In the genomic region with DNA sequence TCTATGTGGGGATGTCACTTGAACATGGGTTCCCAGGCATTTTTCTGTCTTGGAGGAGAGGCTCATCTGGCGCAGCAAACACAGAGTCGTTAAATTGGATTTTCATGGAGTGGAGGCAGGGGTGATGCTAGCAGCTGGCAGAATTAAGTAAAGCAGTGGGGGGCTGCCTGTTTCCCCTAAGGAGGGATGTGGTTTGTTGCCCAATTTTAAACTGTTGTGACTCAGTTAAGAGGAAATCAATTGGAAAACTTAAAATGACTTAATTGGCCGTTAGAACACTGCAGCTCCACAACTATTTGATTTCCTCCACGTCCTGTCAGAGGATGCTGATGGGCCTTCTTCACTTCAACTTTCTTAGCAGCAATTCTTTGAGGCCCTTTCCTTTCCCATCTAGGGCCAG, we compare ENCODE assay signal across 28 cellular contexts.
DNase-seq lines count a peak whose midpoint lies in the region; ATAC-seq, FAIRE-seq and TF ChIP-seq lines count a peak whose summit lies in the region.
"Had no signal": no experiment of that assay in that cellular context is flagged by ENCODE, and none has a peak within 500 bp of the region (broad histone marks: within the 10 kb centered on the region; RNA-seq: fewer than 3 reads in every experiment).

No MANE protein-coding gene starts in this region.

- CTCF ChIA-PET in T-cell (lab: Charles Lee) = no interaction called here

- H3K4me1 Mint-ChIP-seq in astrocyte (ENCODE audit: low read depth, unreplicated experiment) (peaks cover 15% of the 10 kb centered on the region), T-cell (no peaks in the 10 kb centered on the region)

- H3K9me3 Mint-ChIP-seq in astrocyte (ENCODE audit: unreplicated experiment) = peaks cover 2% of the 10 kb centered on the region
- peaks cover 3 to 7% (median 5%) of the 10 kb centered on the region in 3 donors for H3K9me3 Mint-ChIP-seq in T-cell

- no peak overlapping the region for H3K9ac ChIP-seq in astrocyte (ENCODE audit: low read length)
- H3K9ac ChIP-seq: KMS-11 had no signal

- H3K9me3 ChIP-seq in astrocyte (ENCODE audit: insufficient read depth, low read depth, low read length) (no peaks in the 10 kb centered on the region), sigmoid colon (no peaks in the 10 kb centered on the region)
- H3K9me3 ChIP-seq: BE2C, Caco-2 had no signal

- POLR2A ChIA-PET in T-cell (lab: Charles Lee) = no interaction called here

- peak; percentile 78 to 84 for DNase-seq in AML-193 (lab: John Stamatoyannopoulos, UW)
- DNase-seq in Kasumi-1 (lab: John Stamatoyannopoulos, UW) = peak; percentile 92 to 96
- peak; percentile 41 for DNase-seq in NOMO-1 treated with dmso at 0.1 percent for 144 hours (lab: John Stamatoyannopoulos, UW; ENCODE audit: unreplicated experiment)
- DNase-seq in astrocyte (ENCODE audit: low read depth) = no peak
- no peak for DNase-seq in sigmoid colon
- no peak for DNase-seq in omental fat pad (ENCODE audit: low spot score)
- no peak for DNase-seq in T-cell
- DNase-seq: BE2C; Caco-2; CD4-positive, alpha-beta T cell; DMS 273 treated with DMSO at 0.1 percent for 48 hours; DMS79 treated with DMSO at 0.1 percent for 48 hours; GOT3; IMR-90; NCI-H1436; NCI-H1930; NCI-H2227 treated with DMSO at 0.1 percent for 48 hours; NCI-H510A; NCI-H748 treated with DMSO at 0.1 percent for 48 hours; PC-9; RPMI8226; SHP77 had no signal

- H3K4me3 Mint-ChIP-seq in astrocyte (ENCODE audit: unreplicated experiment) = no peak overlapping the region
- no peak overlapping the region for H3K4me3 Mint-ChIP-seq in T-cell
- H3K4me3 Mint-ChIP-seq: CD4-positive, alpha-beta T cell had no signal

- no peak overlapping the region for H3K4me2 ChIP-seq in astrocyte (ENCODE audit: low read length)
- H3K4me2 ChIP-seq: KMS-11, PC-9 had no signal

- H3K4me1 ChIP-seq in astrocyte (ENCODE audit: insufficient read depth, low read length) (no peaks in the 10 kb centered on the region), sigmoid colon (no peaks in the 10 kb centered on the region)
- H3K4me1 ChIP-seq: BE2C, Caco-2 had no signal

- no peaks in the 10 kb centered on the region for H4K20me1 ChIP-seq in astrocyte (ENCODE audit: insufficient read depth, low read length)

- H2AFZ ChIP-seq in astrocyte (ENCODE audit: low read depth, low read length) = no peak overlapping the region
- H2AFZ ChIP-seq: PC-9 had no signal

- WGBS in sigmoid colon, 2 donors = 79 to 82% methylated on average over 4 of the region's 4 CpGs

- no peak for TF ChIP-seq EP300 in sigmoid colon (IDR thresholded peaks at IDR 0.05)

- intact Hi-C loops in sigmoid colon (cut with DNase I) = no loop called here

- H3K27ac ChIP-seq in astrocyte (ENCODE audit: low read depth, low read length) (no peak overlapping the region), sigmoid colon (no peak overlapping the region)
- H3K27ac ChIP-seq: KMS-11, PC-9 had no signal

- no peak for FAIRE-seq in astrocyte (lab: Jason Lieb, UNC)
- FAIRE-seq: A204.1, GM12891 had no signal

- no peak for ATAC-seq in GM21576 (IDR thresholded peaks at IDR 0.05; ENCODE audit: unreplicated experiment)
- no peak for ATAC-seq in omental fat pad (ENCODE audit: low FRiP score)
- no peak for ATAC-seq in T-cell (replicated peaks in 1 of 4)
- ATAC-seq: HCT116, SK-N-SH treated with all-trans-retinoic acid at 6 μM for 48 hours had no signal

- TF ChIP-seq CTCF in astrocyte (IDR thresholded peaks at IDR 0.05; ENCODE audit: insufficient read depth, low read depth, low read length) (no peak), sigmoid colon (IDR thresholded peaks at IDR 0.05) (no peak), omental fat pad (IDR thresholded peaks at IDR 0.05) (no peak)

- H3K27me3 ChIP-seq in astrocyte (ENCODE audit: insufficient read depth, low read length) (no peaks in the 10 kb centered on the region), sigmoid colon (no peaks in the 10 kb centered on the region)
- H3K27me3 ChIP-seq: BE2C had no signal

- H3K27ac Mint-ChIP-seq in astrocyte (ENCODE audit: unreplicated experiment) (peak overlapping the region; percentile 64), T-cell (no peak overlapping the region)
- H3K27ac Mint-ChIP-seq: CD4-positive, alpha-beta T cell had no signal

- H3K4me3 ChIP-seq in astrocyte (ENCODE audit: insufficient read depth, low read depth, low read length) = no peak overlapping the region
- H3K4me3 ChIP-seq in sigmoid colon = no peak overlapping the region
- H3K4me3 ChIP-seq: PC-9 had no signal

- H3K36me3 Mint-ChIP-seq in astrocyte (ENCODE audit: low read depth, unreplicated experiment) (no peaks in the 10 kb centered on the region), T-cell (no peaks in the 10 kb centered on the region)

- H3K36me3 ChIP-seq in astrocyte (ENCODE audit: insufficient read depth, low read length) = no peaks in the 10 kb centered on the region
- H3K36me3 ChIP-seq in sigmoid colon = no peaks in the 10 kb centered on the region
- H3K36me3 ChIP-seq: BE2C had no signal

- H3K79me2 ChIP-seq in astrocyte (ENCODE audit: insufficient read depth, low read length) = no peaks in the 10 kb centered on the region

- no peak for TF ChIP-seq POLR2A in sigmoid colon (IDR thresholded peaks at IDR 0.05)

- H3K27me3 Mint-ChIP-seq in astrocyte (ENCODE audit: low read depth, unreplicated experiment) (no peaks in the 10 kb centered on the region), T-cell (peaks cover 3 to 4% of the 10 kb centered on the region in 2 donors)
- H3K27me3 Mint-ChIP-seq: CD4-positive, alpha-beta T cell had no signal

Comparison
In these comparisons a context has a peak if more than half of its experiments do, and no peak if none do; other contexts are left out.
1. DNase-seq: peak in AML-193 (2 of 2), Kasumi-1 (2 of 2) and NOMO-1 treated with dmso at 0.1 percent for 144 hours (single experiment); none in astrocyte (single experiment), sigmoid colon (single experiment), omental fat pad (single experiment) and T-cell (0 of 34).